ENCODE assay signal across 12 cellular contexts in the genomic region with DNA sequence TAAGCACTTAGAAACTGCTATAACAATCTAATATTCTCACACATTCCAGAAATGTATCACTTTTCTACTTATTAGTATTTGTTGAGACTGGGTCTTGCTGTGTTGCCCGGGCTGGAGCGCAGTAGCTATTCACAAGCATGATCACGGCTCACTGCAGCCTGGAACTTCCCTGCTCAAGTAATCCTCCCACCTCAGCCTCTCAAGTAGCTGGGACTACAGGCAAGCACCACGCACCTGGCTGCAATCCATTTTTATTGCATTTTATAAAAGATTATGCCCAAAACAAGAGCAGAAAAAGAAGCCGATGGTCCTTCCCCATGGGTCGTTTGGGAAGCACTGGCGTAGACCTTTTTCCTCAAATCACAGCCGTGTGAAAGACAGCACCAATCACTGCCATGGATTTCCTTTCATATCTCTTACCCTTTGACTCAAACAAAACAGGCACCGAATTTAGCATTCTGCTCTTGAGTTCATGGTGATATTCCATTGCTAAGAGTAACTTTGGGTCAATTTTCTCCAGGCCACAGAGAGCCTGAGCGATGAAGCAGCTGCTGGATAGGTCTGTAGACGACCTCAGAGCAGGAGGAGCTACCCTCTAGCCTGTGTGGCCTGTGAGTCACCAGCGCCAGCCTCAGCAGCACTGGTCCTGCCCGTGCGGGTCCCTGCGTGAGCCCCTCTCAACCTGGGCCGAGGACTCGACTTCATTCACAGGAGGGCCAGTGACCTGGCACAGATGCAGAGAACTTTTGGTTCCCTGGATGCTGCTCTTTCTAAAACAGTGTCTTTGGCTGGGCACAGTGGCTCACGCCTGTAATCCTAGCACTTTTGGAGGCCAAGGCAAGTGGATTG.
DNase-seq lines count a peak whose midpoint lies in the region; ATAC-seq and TF ChIP-seq lines count a peak whose summit lies in the region.
"Had no signal": no experiment of that assay in that cellular context is flagged by ENCODE, and none has a peak within 500 bp of the region (broad histone marks: within the 10 kb centered on the region; RNA-seq: fewer than 3 reads in every experiment).

No MANE protein-coding gene starts in this region.

- H3K27ac ChIP-seq in PC-3 (ENCODE audit: low read length) = no peak overlapping the region
- H3K27ac ChIP-seq: lower lobe of right lung had no signal

- no peaks in the 10 kb centered on the region for H3K4me1 ChIP-seq in PC-3 (ENCODE audit: insufficient read depth, low read length)

- peaks cover 78% of the 10 kb centered on the region for H3K36me3 Mint-ChIP-seq in activated CD4-positive, alpha-beta T cell treated with anti-CD3 and anti-CD28 coated beads, Interleukin-2, amount 10 ng/mL, durations not matched to agents 7 days and 5 days (ENCODE audit: low read depth)
- peaks cover 55% of the 10 kb centered on the region for H3K36me3 Mint-ChIP-seq in chondrocyte (ENCODE audit: low read depth)

- peaks cover 71% of the 10 kb centered on the region for H3K4me1 Mint-ChIP-seq in activated CD4-positive, alpha-beta T cell treated with anti-CD3 and anti-CD28 coated beads, Interleukin-2, amount 10 ng/mL, durations not matched to agents 7 days and 5 days
- H3K4me1 Mint-ChIP-seq in chondrocyte (ENCODE audit: low read depth) = no peaks in the 10 kb centered on the region

- BruUV-seq in PC-3 (replicated peaks; lab: Mats Ljungman, UMichigan) = no TSS peak

- peak overlapping the region; percentile 84 for H3K27ac Mint-ChIP-seq in activated CD4-positive, alpha-beta T cell treated with anti-CD3 and anti-CD28 coated beads, Interleukin-2, amount 10 ng/mL, durations not matched to agents 7 days and 5 days
- no peak overlapping the region for H3K27ac Mint-ChIP-seq in chondrocyte (ENCODE audit: unreplicated experiment)

- no peak for ATAC-seq in PC-3
- ATAC-seq in GM18909 (IDR thresholded peaks at IDR 0.05; ENCODE audit: poor library complexity, unreplicated experiment) = no peak
- ATAC-seq: lower lobe of right lung had no signal

- no peaks in the 10 kb centered on the region for H3F3A ChIP-seq in PC-3 (ENCODE audit: low read length, unreplicated experiment)

- H3K9me3 ChIP-seq in PC-3 (ENCODE audit: low read length) = no peaks in the 10 kb centered on the region
- H3K9me3 ChIP-seq: lower lobe of right lung had no signal

- no peaks in the 10 kb centered on the region for H3K27me3 Mint-ChIP-seq in activated CD4-positive, alpha-beta T cell treated with anti-CD3 and anti-CD28 coated beads, Interleukin-2, amount 10 ng/mL, durations not matched to agents 7 days and 5 days
- H3K27me3 Mint-ChIP-seq in chondrocyte (ENCODE audit: low read depth) = no peaks in the 10 kb centered on the region

- intact Hi-C loops in PC-3 (cut with micrococcal nuclease) = no loop called here

- no peak overlapping the region for H3K9ac ChIP-seq in PC-3 (ENCODE audit: low read length)

- H3K4me2 ChIP-seq in PC-3 (ENCODE audit: low read length) = no peak overlapping the region

- no peaks in the 10 kb centered on the region for H3K9me2 ChIP-seq in PC-3 (replicated peaks; ENCODE audit: low read length)

- CTCF ChIA-PET in activated CD4-positive, alpha-beta T cell treated with anti-CD3 and anti-CD28 coated beads, Interleukin-2, amount 10 ng/mL, durations not matched to agents 7 days and 5 days (lab: Charles Lee) = interaction anchor here (1.0 to 1.3 kb wide), 2 partner anchors 11 to 23 kb away, joined by 3 read pairs; no protein-coding TSS in a partner anchor
- CTCF ChIA-PET in PC-3 (lab: Charles Lee) = interaction anchor here (0.6 kb wide), 1 partner anchor 1918 kb away, joined by 5 read pairs; no protein-coding TSS in a partner anchor

- H3K4me3 ChIP-seq in PC-3 (ENCODE audit: low read length) = no peak overlapping the region
- H3K4me3 ChIP-seq: lower lobe of right lung had no signal

- H3K4me3 Mint-ChIP-seq in activated CD4-positive, alpha-beta T cell treated with anti-CD3 and anti-CD28 coated beads, Interleukin-2, amount 10 ng/mL, durations not matched to agents 7 days and 5 days = no peak overlapping the region
- no peak overlapping the region for H3K4me3 Mint-ChIP-seq in chondrocyte (ENCODE audit: unreplicated experiment)

- H2AFZ ChIP-seq in PC-3 (ENCODE audit: low read length) = no peak overlapping the region

- no peaks in the 10 kb centered on the region for H3K79me2 ChIP-seq in PC-3 (ENCODE audit: low read length)

- H3K36me3 ChIP-seq in PC-3 (ENCODE audit: low read depth, low read length) = peaks cover 53% of the 10 kb centered on the region

- POLR2A ChIA-PET in activated CD4-positive, alpha-beta T cell treated with anti-CD3 and anti-CD28 coated beads, Interleukin-2, amount 10 ng/mL, durations not matched to agents 7 days and 5 days (lab: Charles Lee) = no interaction called here
- POLR2A ChIA-PET in PC-3 (lab: Charles Lee; ENCODE audit: unreplicated experiment) = interaction anchor here (0.7 kb wide), 1 partner anchor 117 kb away, joined by 3 read pairs; no protein-coding TSS in a partner anchor

- no peak for DNase-seq in activated CD4-positive, alpha-beta T cell treated with anti-CD3 and anti-CD28 coated beads, Interleukin-2, amount 10 ng/mL, durations not matched to agents 7 days and 5 days
- no peak for DNase-seq in activated CD4-positive, alpha-beta T cell treated with anti-CD3 and anti-CD28 coated beads for 48 hours
- DNase-seq in GM20000 (ENCODE audit: low spot score) = peak; percentile 12
- DNase-seq in chondrocyte (ENCODE audit: low spot score) = peak; percentile 14
- DNase-seq in occipital lobe (lab: John Stamatoyannopoulos, UW) = peak; percentile 26
- no peak for DNase-seq in PC-3
- DNase-seq in NCI-H524 (lab: John Stamatoyannopoulos, UW) = no peak
- DNase-seq: DMS 273 treated with DMSO at 0.1 percent for 48 hours; lower lobe of right lung; NK-92 treated with Interleukin-12 subunit alpha and Interleukin-12 subunit beta, amount 100 ng/mL, for 24 hours; SIG-M5 had no signal

- H4K20me1 ChIP-seq in PC-3 (ENCODE audit: low read length) = no peaks in the 10 kb centered on the region

- TF ChIP-seq CTCF in GM20000 (IDR thresholded peaks at IDR 0.05; ENCODE audit: extremely low read depth, missing control alignments) (no peak), chondrocyte (IDR thresholded peaks at IDR 0.05) (no peak), PC-3 (conservative IDR thresholded peaks at IDR 0.05; ENCODE audit: low read depth, low read length) (no peak)

- no peaks in the 10 kb centered on the region for H3K27me3 ChIP-seq in PC-3 (ENCODE audit: low read length)

- H3K9me3 Mint-ChIP-seq in activated CD4-positive, alpha-beta T cell treated with anti-CD3 and anti-CD28 coated beads, Interleukin-2, amount 10 ng/mL, durations not matched to agents 7 days and 5 days = no peaks in the 10 kb centered on the region
- H3K9me3 Mint-ChIP-seq in chondrocyte (ENCODE audit: low read depth) = no peaks in the 10 kb centered on the region

Comparison
In these comparisons a context has a peak if more than half of its experiments do, and no peak if none do; other contexts are left out.
1. DNase-seq: peak in GM20000 (single experiment), chondrocyte (single experiment) and occipital lobe (single experiment); none in activated CD4-positive, alpha-beta T cell treated with anti-CD3 and anti-CD28 coated beads, Interleukin-2, amount 10 ng/mL, durations not matched to agents 7 days and 5 days (single experiment), activated CD4-positive, alpha-beta T cell treated with anti-CD3 and anti-CD28 coated beads for 48 hours (single experiment), PC-3 (single experiment) and NCI-H524 (0 of 2).